21 cellular contexts compared by ENCODE assay signal in the genomic region with DNA sequence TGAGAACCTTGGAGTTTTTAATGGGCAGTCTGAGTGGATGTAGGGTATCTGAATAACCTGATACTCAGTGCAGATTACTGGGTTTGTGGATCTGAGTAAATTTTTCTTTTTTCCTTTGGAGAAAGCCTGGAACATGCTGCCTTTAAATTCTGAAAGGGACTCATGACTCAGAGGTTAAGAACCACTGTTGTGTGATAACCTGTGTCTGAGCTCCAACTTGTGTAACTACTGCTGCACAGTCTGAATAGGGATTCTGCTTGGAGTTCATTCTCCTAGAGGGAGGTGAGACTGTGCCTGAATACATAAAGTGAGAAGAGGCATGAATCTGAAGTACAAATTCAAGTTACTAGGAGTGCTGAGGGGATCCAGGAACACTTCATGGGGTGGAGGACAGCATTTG. TPM values are rescaled to one million over a fixed set of nuclear protein-coding genes. Genes with fewer than 3 reads are reported as not detected.
DNase-seq lines count a peak whose midpoint lies in the region; ATAC-seq, FAIRE-seq and TF ChIP-seq lines count a peak whose summit lies in the region.
"Had no signal": no experiment of that assay in that cellular context is flagged by ENCODE, and none has a peak within 500 bp of the region (broad histone marks: within the 10 kb centered on the region; RNA-seq: fewer than 3 reads in every experiment).

No MANE protein-coding gene starts in this region.

- peak overlapping the region; percentile 45 to 59 for H3K27ac ChIP-seq in thoracic aorta
- no peak overlapping the region for H3K27ac ChIP-seq in SJCRH30
- H3K27ac ChIP-seq: upper lobe of left lung had no signal

- TF ChIP-seq CTCF in bronchial epithelial cell (IDR thresholded peaks at IDR 0.05; ENCODE audit: insufficient read depth, low read length, severe bottlenecking) (no peak), thoracic aorta (IDR thresholded peaks at IDR 0.05) (no peak)

- H3K27me3 ChIP-seq in bronchial epithelial cell (ENCODE audit: control insufficient read depth, insufficient read depth, low read length) (no peaks in the 10 kb centered on the region), thoracic aorta (replicated peaks; ENCODE audit: insufficient read depth) (no peaks in the 10 kb centered on the region), SJCRH30 (no peaks in the 10 kb centered on the region)
- H3K27me3 ChIP-seq: gastroesophageal sphincter, upper lobe of left lung had no signal

- H3K36me3 ChIP-seq in bronchial epithelial cell (ENCODE audit: control insufficient read depth, insufficient read depth, low read length) (peaks cover 33% of the 10 kb centered on the region), thoracic aorta (peaks cover 30% of the 10 kb centered on the region), SJCRH30 (peaks cover 69% of the 10 kb centered on the region)

- H3K4me1 ChIP-seq in thoracic aorta (ENCODE audit: control insufficient read depth in 1 of 2, low read depth in 2 of 2) (peaks cover 45 to 72% of the 10 kb centered on the region in 2 donors), SJCRH30 (no peaks in the 10 kb centered on the region)

- peak; percentile 71 for ATAC-seq in thoracic aorta (ENCODE audit: insufficient number of reproducible peaks, low FRiP score, low read depth)
- ATAC-seq: gastroesophageal sphincter; stimulated activated memory B cell treated with anti-CD40 and anti-IgM and Interleukin-4, amounts not matched to agents 10 μg/mL and 1 μg/mL and 100 μg/mL, for 72 hours had no signal

- no peaks in the 10 kb centered on the region for H3K9me3 Mint-ChIP-seq in activated naive CD8-positive, alpha-beta T cell (ENCODE audit: low read depth)
- H3K9me3 Mint-ChIP-seq in activated naive CD8-positive, alpha-beta T cell treated with anti-CD3 and anti-CD28 coated beads for 36 hours: no peaks in the 10 kb centered on the region
- H3K9me3 Mint-ChIP-seq: activated T-helper 2 cell treated with anti-CD3 and anti-CD28 coated beads, Interferon-gamma antibody, Interleukin-2, Interleukin-4, amounts not matched to agents 10 μg/mL and 5 μg/mL and 100 μg/mL, durations not matched to agents 14 hours and 24 hours and 36 hours; stimulated activated memory B cell treated with anti-CD40 and anti-IgM and Interleukin-4, amounts not matched to agents 10 μg/mL and 1 μg/mL and 100 μg/mL, for 72 hours had no signal

- no peaks in the 10 kb centered on the region for H3K9me3 ChIP-seq in thoracic aorta
- H3K9me3 ChIP-seq in SJCRH30 (replicated peaks): no peaks in the 10 kb centered on the region
- H3K9me3 ChIP-seq: gastroesophageal sphincter, upper lobe of left lung had no signal

- H3K4me3 ChIP-seq in bronchial epithelial cell (ENCODE audit: low read depth, low read length) (no peak overlapping the region), thoracic aorta (no peak overlapping the region), SJCRH30 (no peak overlapping the region)
- H3K4me3 ChIP-seq: gastroesophageal sphincter, upper lobe of left lung had no signal

- peaks cover 16% of the 10 kb centered on the region for H3K36me3 Mint-ChIP-seq in activated naive CD8-positive, alpha-beta T cell
- H3K36me3 Mint-ChIP-seq in activated naive CD8-positive, alpha-beta T cell treated with anti-CD3 and anti-CD28 coated beads for 36 hours: peaks cover 38% of the 10 kb centered on the region

- H3K27me3 Mint-ChIP-seq in activated naive CD8-positive, alpha-beta T cell: no peaks in the 10 kb centered on the region
- no peaks in the 10 kb centered on the region for H3K27me3 Mint-ChIP-seq in activated naive CD8-positive, alpha-beta T cell treated with anti-CD3 and anti-CD28 coated beads for 36 hours
- H3K27me3 Mint-ChIP-seq: stimulated activated memory B cell treated with anti-CD40 and anti-IgM and Interleukin-4, amounts not matched to agents 10 μg/mL and 1 μg/mL and 100 μg/mL, for 72 hours had no signal

- no peak overlapping the region for H3K4me3 Mint-ChIP-seq in activated naive CD8-positive, alpha-beta T cell
- no peak overlapping the region for H3K4me3 Mint-ChIP-seq in activated naive CD8-positive, alpha-beta T cell treated with anti-CD3 and anti-CD28 coated beads for 36 hours
- H3K4me3 Mint-ChIP-seq: stimulated activated memory B cell treated with anti-CD40 and anti-IgM and Interleukin-4, amounts not matched to agents 10 μg/mL and 1 μg/mL and 100 μg/mL, for 72 hours had no signal

- peaks cover 36% of the 10 kb centered on the region for H3K4me1 Mint-ChIP-seq in activated naive CD8-positive, alpha-beta T cell (ENCODE audit: low read depth)
- H3K4me1 Mint-ChIP-seq in activated naive CD8-positive, alpha-beta T cell treated with anti-CD3 and anti-CD28 coated beads for 36 hours: peaks cover 34% of the 10 kb centered on the region

- no peak for DNase-seq in activated naive CD8-positive, alpha-beta T cell treated with anti-CD3 and anti-CD28 coated beads for 36 hours
- DNase-seq in bronchial epithelial cell (ENCODE audit: low read depth): peak; percentile 17
- peak; percentile 59 for DNase-seq in iris pigment epithelial cell (ENCODE audit: low read depth)
- no peak for DNase-seq in thoracic aorta (ENCODE audit: low spot score)
- DNase-seq in NK-92 treated with Interleukin-12 subunit alpha and Interleukin-12 subunit beta, amount 100 ng/mL, for 24 hours (lab: John Stamatoyannopoulos, UW): no peak
- DNase-seq in SJCRH30: no peak
- DNase-seq in GM19239 (ENCODE audit: insufficient read length, low spot score): no peak
- DNase-seq: activated CD8-positive, alpha-beta memory T cell treated with anti-CD3 and anti-CD28 coated beads for 24 hours; effector memory CD4-positive, alpha-beta T cell; H7; midbrain; MV-4-11; occipital lobe; T-helper 1 cell; upper lobe of left lung had no signal

- no peak for FAIRE-seq in bronchial epithelial cell (lab: Jason Lieb, UNC)
- no peak for FAIRE-seq in GM19239 (lab: Jason Lieb, UNC)
- FAIRE-seq: G401.6, GM12892 had no signal

- H3K27ac Mint-ChIP-seq in activated naive CD8-positive, alpha-beta T cell: peak overlapping the region; percentile 77
- H3K27ac Mint-ChIP-seq in activated naive CD8-positive, alpha-beta T cell treated with anti-CD3 and anti-CD28 coated beads for 36 hours: no peak overlapping the region
- H3K27ac Mint-ChIP-seq: activated T-helper 2 cell treated with anti-CD3 and anti-CD28 coated beads, Interferon-gamma antibody, Interleukin-2, Interleukin-4, amounts not matched to agents 10 μg/mL and 5 μg/mL and 100 μg/mL, durations not matched to agents 14 hours and 24 hours and 36 hours; stimulated activated memory B cell treated with anti-CD40 and anti-IgM and Interleukin-4, amounts not matched to agents 10 μg/mL and 1 μg/mL and 100 μg/mL, for 72 hours had no signal

RNA-seq across cellular contexts. Expression of gene KDM3A, which starts 36.2 kb away (rescaled TPM):
- 10 to 100 TPM; 55.5 to 57.3 TPM for total RNA-seq in activated naive CD8-positive, alpha-beta T cell treated with anti-CD3 and anti-CD28 coated beads for 36 hours
- 27.4 and 47.5 TPM in 2 replicates for total RNA-seq in bronchial epithelial cell
- total RNA-seq in thoracic aorta: 10 to 100 TPM; 41.7 to 74.6 TPM
- 34.8 and 38.7 TPM in 2 replicates for total RNA-seq in SJCRH30 (2014; rRNA removed; shearing (Covaris generic))

Comparison
In these comparisons a context has a peak if more than half of its experiments do, and no peak if none do; other contexts are left out.
1. DNase-seq: peak in bronchial epithelial cell (single experiment) and iris pigment epithelial cell (single experiment); none in activated naive CD8-positive, alpha-beta T cell treated with anti-CD3 and anti-CD28 coated beads for 36 hours (single experiment), thoracic aorta (single experiment), NK-92 treated with Interleukin-12 subunit alpha and Interleukin-12 subunit beta, amount 100 ng/mL, for 24 hours (single experiment), SJCRH30 (0 of 2) and GM19239 (single experiment).